In genomic region chr10:48215148-48215982, GRCh38 we compare ENCODE assay signal across 7 cellular contexts. TPM values are rescaled to one million over a fixed set of nuclear protein-coding genes. Genes with fewer than 3 reads are reported as not detected.
DNase-seq lines count a peak whose midpoint lies in the region; ATAC-seq and TF ChIP-seq lines count a peak whose summit lies in the region.

No MANE protein-coding gene starts in this region.

- no peak overlapping the region for H3K18ac ChIP-seq in mesendoderm (ENCODE audit: low read length)

- no peak for ATAC-seq in GM21737 (IDR thresholded peaks at IDR 0.05; ENCODE audit: unreplicated experiment)
- no peak for ATAC-seq in GM21786 (IDR thresholded peaks at IDR 0.05; ENCODE audit: unreplicated experiment)

- H4K8ac ChIP-seq in mesendoderm (ENCODE audit: low read depth, low read length) = no peak overlapping the region

- no peaks in the 10 kb centered on the region for H3K36me3 ChIP-seq in mesendoderm (ENCODE audit: control insufficient read depth, insufficient read depth, low read length)

- no peak overlapping the region for H3K23ac ChIP-seq in mesendoderm (ENCODE audit: low read length)

- H3K4me1 ChIP-seq in mesendoderm (ENCODE audit: control insufficient read depth, low read depth, low read length) = no peaks in the 10 kb centered on the region

- H3K79me2 ChIP-seq in mesendoderm (ENCODE audit: control insufficient read depth, insufficient read depth, low read length) = no peaks in the 10 kb centered on the region

- no peak overlapping the region for H3K56ac ChIP-seq in mesendoderm (ENCODE audit: low read length)

- H2AK5ac ChIP-seq in mesendoderm (ENCODE audit: low read length) = no peak overlapping the region

- H3K27ac ChIP-seq in RWPE1 = no peak overlapping the region
- no peak overlapping the region for H3K27ac ChIP-seq in mesendoderm (ENCODE audit: low read depth, low read length)

- peak; percentile 47 for DNase-seq in GM03348 (ENCODE audit: low spot score)
- peak; percentile 80 for DNase-seq in HT-29 (ENCODE audit: low spot score)
- peak; percentile 59 for DNase-seq in RWPE1 (ENCODE audit: low spot score)
- peak; percentile 57 for DNase-seq in choroid plexus epithelial cell (ENCODE audit: low read depth)
- DNase-seq in mesendoderm = peak; percentile 78

- no peak overlapping the region for H3K4ac ChIP-seq in mesendoderm (ENCODE audit: low read depth, low read length)

- WGBS in mesendoderm (ENCODE audit: extremely low coverage, insufficient coverage, low lambda C conversion rate) = no CpG with 5 or more reads among the region's 7 CpGs

- H2BK120ac ChIP-seq in mesendoderm (ENCODE audit: low read depth, low read length) = no peak overlapping the region

- POLR2A ChIA-PET in RWPE1 (lab: Yijun Ruan, JAX; ENCODE audit: low non-redundant PET) = no interaction called here

- no peak overlapping the region for H2BK5ac ChIP-seq in mesendoderm (ENCODE audit: low read length)

- no peak overlapping the region for H3K9ac ChIP-seq in mesendoderm (ENCODE audit: low read length)

- TF ChIP-seq CTCF in RWPE1 (conservative IDR thresholded peaks at IDR 0.05; ENCODE audit: low read depth) (peak; percentile 72), choroid plexus epithelial cell (conservative IDR thresholded peaks at IDR 0.05; ENCODE audit: low read depth, low read length) (peak; percentile 86)

- CTCF ChIA-PET in RWPE1 (lab: Yijun Ruan, JAX) = interaction anchor here (0.6 to 3.1 kb wide), 4 partner anchors 10 to 77 kb away, joined by 3 to 12 read pairs (median 3); no protein-coding TSS in a partner anchor

- no peak overlapping the region for H3K4me2 ChIP-seq in mesendoderm (ENCODE audit: low read length)

- no peaks in the 10 kb centered on the region for H3K27me3 ChIP-seq in mesendoderm (ENCODE audit: insufficient read depth, low read length, poor library complexity)

- no peak overlapping the region for H4K5ac ChIP-seq in mesendoderm (ENCODE audit: low read length)

- H3K4me3 ChIP-seq in choroid plexus epithelial cell (ENCODE audit: low read depth, low read length) (no peak overlapping the region), mesendoderm (ENCODE audit: low read length) (no peak overlapping the region)

- no peaks in the 10 kb centered on the region for H3K79me1 ChIP-seq in mesendoderm (ENCODE audit: low read length)

- no peak overlapping the region for H2BK15ac ChIP-seq in mesendoderm (replicated peaks; ENCODE audit: low read depth)

RNA-seq across cellular contexts. Expression of gene FRMPD2, which starts 59.1 kb away (rescaled TPM):
- total RNA-seq in HT-29 (2014; rRNA removed; shearing (Covaris generic)) = not detected in 2 replicates
- 0.03 TPM for polyA plus RNA-seq in mesendoderm (2013, experiment 1 of 2)
- polyA plus RNA-seq in mesendoderm (2013, experiment 2 of 2) = 0.03 TPM
